ENCODE assay signal across 8 cellular contexts in the genomic region with DNA sequence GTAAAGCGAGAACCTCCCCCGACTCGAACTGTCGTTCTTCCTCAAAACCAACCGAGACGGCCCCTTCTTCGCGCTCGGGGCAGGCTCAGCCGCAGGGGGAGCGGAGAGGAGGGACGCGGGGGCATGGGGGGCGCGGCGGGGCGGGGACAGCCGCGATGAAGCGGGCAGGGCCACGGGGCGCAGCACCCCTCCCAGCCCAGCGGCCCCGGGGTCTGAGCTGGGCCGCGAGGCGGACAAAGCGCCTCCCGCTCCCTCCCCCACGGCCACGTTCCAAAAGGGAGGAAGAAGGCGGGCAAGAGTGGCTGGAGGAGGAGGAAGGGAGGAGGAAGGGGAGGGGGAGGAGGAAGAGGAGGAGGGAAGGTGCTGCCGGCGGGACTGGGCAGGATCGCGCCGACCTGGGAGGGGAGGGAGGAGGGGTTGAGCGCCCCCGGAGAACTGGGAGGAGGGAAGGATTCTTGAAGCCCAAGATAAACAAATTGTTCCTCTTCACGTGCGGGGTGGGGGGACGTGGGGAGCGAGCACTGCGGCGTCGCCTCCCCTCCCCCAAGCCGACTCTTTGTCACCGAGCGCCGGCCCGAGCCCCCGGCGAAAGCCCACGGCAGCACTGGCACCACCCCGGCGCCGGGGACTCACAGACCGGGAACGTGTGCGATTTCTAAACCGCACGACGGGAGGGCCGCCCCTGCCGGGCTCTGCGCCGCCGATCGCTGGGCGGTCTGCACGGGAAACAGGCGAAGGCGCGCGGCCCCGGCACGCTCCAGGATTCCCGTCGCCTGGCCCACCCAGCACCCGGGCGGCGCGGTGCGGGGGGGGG. TPM values are rescaled to one million over a fixed set of nuclear protein-coding genes. Genes with fewer than 3 reads are reported as not detected.
DNase-seq lines count a peak whose midpoint lies in the region; ATAC-seq and TF ChIP-seq lines count a peak whose summit lies in the region.

No MANE protein-coding gene starts in this region.

- peak overlapping the region; percentile 24; the same call in 1 of the 2 replicates for H3K4me3 ChIP-seq in GM06990 (replicated peaks; ENCODE audit: low read depth, low read length)
- peak overlapping the region; percentile 71 for H3K4me3 ChIP-seq in MG63
- H3K4me3 ChIP-seq in fibroblast of mammary gland (ENCODE audit: control insufficient read depth, low read depth, low read length), result peak overlapping the region; percentile 73

- peak overlapping the region; percentile 94 for H3K4me3 Mint-ChIP-seq in stimulated activated naive CD8-positive, alpha-beta T cell treated with anti-CD3 and anti-CD28 coated beads, Interleukin-15, Interleukin-2, amounts not matched to agents 100 ng/mL and 50 ng/mL, for 24 hours

- H3K36me3 Mint-ChIP-seq in stimulated activated naive CD8-positive, alpha-beta T cell treated with anti-CD3 and anti-CD28 coated beads, Interleukin-15, Interleukin-2, amounts not matched to agents 100 ng/mL and 50 ng/mL, for 24 hours (ENCODE audit: low read depth), result no peaks in the 10 kb centered on the region

- H3K4me1 Mint-ChIP-seq in stimulated activated naive CD8-positive, alpha-beta T cell treated with anti-CD3 and anti-CD28 coated beads, Interleukin-15, Interleukin-2, amounts not matched to agents 100 ng/mL and 50 ng/mL, for 24 hours (ENCODE audit: low read depth), result peaks cover 42% of the 10 kb centered on the region

- DNase-seq in GM06990 (ENCODE audit: extremely low read depth, insufficient read length), result peak; percentile 27
- DNase-seq in MG63, result peak; percentile 85
- DNase-seq in SHP77 (lab: John Stamatoyannopoulos, UW), result peak; percentile 45 to 55
- DNase-seq in activated gamma-delta T cell (lab: John Stamatoyannopoulos, UW), result peak; percentile 30
- DNase-seq in fibroblast of mammary gland (ENCODE audit: low read depth), result peak; percentile 93
- peak; percentile 52 for DNase-seq in myocyte (ENCODE audit: low read depth)

- H3K9me3 Mint-ChIP-seq in stimulated activated naive CD8-positive, alpha-beta T cell treated with anti-CD3 and anti-CD28 coated beads, Interleukin-15, Interleukin-2, amounts not matched to agents 100 ng/mL and 50 ng/mL, for 24 hours, result no peaks in the 10 kb centered on the region

- peak overlapping the region; percentile 65 for H3K27ac Mint-ChIP-seq in stimulated activated naive CD8-positive, alpha-beta T cell treated with anti-CD3 and anti-CD28 coated beads, Interleukin-15, Interleukin-2, amounts not matched to agents 100 ng/mL and 50 ng/mL, for 24 hours

- TF ChIP-seq CTCF in GM06990 (IDR thresholded peaks at IDR 0.05; ENCODE audit: insufficient read depth, low read length, poor library complexity, severe bottlenecking), result no peak
- TF ChIP-seq CTCF in fibroblast of mammary gland (conservative IDR thresholded peaks at IDR 0.05; ENCODE audit: control insufficient read depth, insufficient read depth, low read depth, low read length), result no peak

- ATAC-seq in GM21526 (IDR thresholded peaks at IDR 0.05; ENCODE audit: low FRiP score, unreplicated experiment), result no peak

- H3K9me3 ChIP-seq in MG63, result no peaks in the 10 kb centered on the region

- H3K27me3 ChIP-seq in GM06990 (replicated peaks; ENCODE audit: control insufficient read depth, insufficient read depth, low read length), result peaks cover 3% of the 10 kb centered on the region
- no peaks in the 10 kb centered on the region; the same call in 1 of the 2 replicates for H3K27me3 ChIP-seq in MG63

- H3K36me3 ChIP-seq in GM06990 (ENCODE audit: control insufficient read depth, insufficient read depth, low read length), result no peaks in the 10 kb centered on the region
- no peaks in the 10 kb centered on the region for H3K36me3 ChIP-seq in MG63

- peaks cover 34% of the 10 kb centered on the region for H3K27me3 Mint-ChIP-seq in stimulated activated naive CD8-positive, alpha-beta T cell treated with anti-CD3 and anti-CD28 coated beads, Interleukin-15, Interleukin-2, amounts not matched to agents 100 ng/mL and 50 ng/mL, for 24 hours

RNA-seq across cellular contexts. Expression of a gene that starts 2.9 kb away (rescaled TPM):
- 0.12 and 0.13 TPM in 2 replicates for total RNA-seq in MG63 (2014; rRNA removed; shearing (Covaris generic); ENCODE audit: low replicate concordance)
- total RNA-seq in myocyte, result 0.21 and 0.43 TPM in 2 replicates
- polyA plus RNA-seq in myocyte (2012), result 1.7 TPM

Comparison
In these comparisons a context has a peak if more than half of its experiments do, and no peak if none do; other contexts are left out.
1. DNase-seq: peak in every context shown above with its lines; median percentile 93 in fibroblast of mammary gland; 85 in MG63; 52 in myocyte; 50 in SHP77; 30 in activated gamma-delta T cell; 27 in GM06990.